In the genomic region with DNA sequence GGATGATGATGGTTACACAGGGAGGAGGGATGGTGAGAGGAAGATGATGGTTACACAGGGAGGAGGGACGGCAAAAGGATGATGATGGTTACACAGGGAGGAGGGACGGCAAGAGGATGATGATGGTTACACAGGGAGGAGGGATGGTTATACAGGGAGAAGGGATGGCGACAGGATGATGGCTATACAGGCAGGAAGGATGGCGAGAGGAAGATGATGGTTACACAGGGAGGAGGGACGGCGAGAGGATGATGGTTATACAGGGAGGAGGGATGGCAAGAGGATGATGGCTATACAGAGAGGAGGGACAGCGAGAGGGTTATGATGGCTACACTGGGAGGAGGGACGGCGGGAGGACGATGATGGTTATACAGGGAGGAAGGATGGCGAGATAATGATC, we compare ENCODE assay signal across 2 cellular contexts.
TF ChIP-seq lines count a peak whose summit lies in the region.

No MANE protein-coding gene starts in this region.

TF ChIP-seq in HEK293, 187 proteins besides CTCF, POLR2A, EP300 and RAD21:
- no peak for TF ChIP-seq SCRT1 (tag by site-specific recombination; IDR thresholded peaks at IDR 0.05; ENCODE audit: borderline replicate concordance)
- TF ChIP-seq, protein P1, sequence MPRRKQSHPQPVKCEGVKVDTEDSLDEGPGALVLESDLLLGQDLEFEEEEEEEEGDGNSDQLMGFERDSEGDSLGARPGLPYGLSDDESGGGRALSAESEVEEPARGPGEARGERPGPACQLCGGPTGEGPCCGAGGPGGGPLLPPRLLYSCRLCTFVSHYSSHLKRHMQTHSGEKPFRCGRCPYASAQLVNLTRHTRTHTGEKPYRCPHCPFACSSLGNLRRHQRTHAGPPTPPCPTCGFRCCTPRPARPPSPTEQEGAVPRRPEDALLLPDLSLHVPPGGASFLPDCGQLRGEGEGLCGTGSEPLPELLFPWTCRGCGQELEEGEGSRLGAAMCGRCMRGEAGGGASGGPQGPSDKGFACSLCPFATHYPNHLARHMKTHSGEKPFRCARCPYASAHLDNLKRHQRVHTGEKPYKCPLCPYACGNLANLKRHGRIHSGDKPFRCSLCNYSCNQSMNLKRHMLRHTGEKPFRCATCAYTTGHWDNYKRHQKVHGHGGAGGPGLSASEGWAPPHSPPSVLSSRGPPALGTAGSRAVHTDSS (tag by site-specific recombination; IDR thresholded peaks at IDR 0.05), result peak; percentile 55; the same call in 1 of the 2 replicates

TF ChIP-seq in H1, 55 proteins besides CTCF, POLR2A, EP300 and RAD21:
- TF ChIP-seq BCL11A (IDR thresholded peaks at IDR 0.05; ENCODE audit: low read depth in 2 of 2, low read length in 2 of 2) (no peak), JUND (IDR thresholded peaks at IDR 0.05; ENCODE audit: low read length) (no peak), CBX5 (IDR thresholded peaks at IDR 0.05; ENCODE audit: low read depth, low read length) (no peak), CHD2 (IDR thresholded peaks at IDR 0.05; ENCODE audit: low read length) (no peak), NANOG (IDR thresholded peaks at IDR 0.05; ENCODE audit: insufficient read depth, low read depth, low read length, poor library complexity, severe bottlenecking) (no peak), KDM4A (IDR thresholded peaks at IDR 0.05; ENCODE audit: low read depth, low read length, severe bottlenecking) (no peak), CHD1 (IDR thresholded peaks at IDR 0.05; ENCODE audit: low read depth, low read length) (no peak), SRF (IDR thresholded peaks at IDR 0.05; ENCODE audit: low read depth, low read length) (no peak), SIX5 (IDR thresholded peaks at IDR 0.05; ENCODE audit: low read depth, low read length) (no peak), NRF1 (IDR thresholded peaks at IDR 0.05; ENCODE audit: low read depth, low read length) (no peak), TEAD4 (IDR thresholded peaks at IDR 0.05; ENCODE audit: low read depth, low read length) (no peak)
- TF ChIP-seq, protein P2, sequence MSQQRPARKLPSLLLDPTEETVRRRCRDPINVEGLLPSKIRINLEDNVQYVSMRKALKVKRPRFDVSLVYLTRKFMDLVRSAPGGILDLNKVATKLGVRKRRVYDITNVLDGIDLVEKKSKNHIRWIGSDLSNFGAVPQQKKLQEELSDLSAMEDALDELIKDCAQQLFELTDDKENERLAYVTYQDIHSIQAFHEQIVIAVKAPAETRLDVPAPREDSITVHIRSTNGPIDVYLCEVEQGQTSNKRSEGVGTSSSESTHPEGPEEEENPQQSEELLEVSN (IDR thresholded peaks at IDR 0.05), result no peak
- TF ChIP-seq, protein P3, sequence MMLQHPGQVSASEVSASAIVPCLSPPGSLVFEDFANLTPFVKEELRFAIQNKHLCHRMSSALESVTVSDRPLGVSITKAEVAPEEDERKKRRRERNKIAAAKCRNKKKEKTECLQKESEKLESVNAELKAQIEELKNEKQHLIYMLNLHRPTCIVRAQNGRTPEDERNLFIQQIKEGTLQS (IDR thresholded peaks at IDR 0.05; ENCODE audit: insufficient read depth, low read depth, low read length), result no peak
